In the genomic region with DNA sequence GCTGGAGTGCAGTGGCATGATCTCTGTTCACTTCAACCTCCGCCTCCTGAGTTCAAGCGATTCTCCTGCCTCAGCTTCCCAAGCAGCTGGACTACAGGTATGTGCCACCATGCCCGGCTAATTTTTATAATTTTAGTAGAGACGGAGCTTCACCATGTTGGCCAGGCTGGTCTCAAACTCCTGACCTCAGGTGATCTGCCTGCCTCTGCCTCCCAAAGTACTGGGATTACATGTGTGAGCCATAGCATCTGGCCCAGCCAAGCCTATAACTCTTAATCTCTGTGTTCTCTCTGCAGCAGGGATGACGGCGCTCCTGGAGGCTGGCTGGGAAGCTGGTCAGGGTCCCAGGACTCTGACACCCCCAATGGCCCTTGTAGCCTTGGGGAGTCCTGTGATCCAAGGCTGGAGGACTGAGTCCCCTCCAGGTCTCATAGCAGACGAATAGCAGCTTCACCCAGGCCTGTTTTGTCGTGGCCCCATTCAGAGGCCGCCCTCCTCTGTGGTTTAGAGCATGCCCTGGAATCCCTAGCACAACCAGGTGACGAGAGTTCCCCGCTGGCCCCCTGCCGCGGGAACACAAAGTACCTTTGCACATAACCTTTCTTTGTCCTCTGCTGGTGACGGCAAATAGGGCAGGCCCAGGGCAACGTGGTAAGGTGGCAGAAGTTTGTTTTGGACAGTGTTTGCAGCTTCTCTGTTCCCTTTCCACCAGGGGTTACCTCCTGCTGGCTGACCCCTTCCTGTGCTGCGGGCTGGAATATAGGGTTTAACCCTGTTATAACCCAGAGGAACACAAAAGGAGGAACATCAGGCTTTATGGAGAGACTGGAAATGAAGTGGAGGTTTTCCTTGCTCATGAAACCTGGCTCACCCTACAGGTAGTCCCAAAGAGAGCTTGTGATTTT, we compare ENCODE assay signal across 1 cellular context.
TF ChIP-seq lines count a peak whose summit lies in the region.

No MANE protein-coding gene starts in this region.

TF ChIP-seq in HepG2, 621 proteins besides CTCF, POLR2A, EP300 and RAD21 (continued from another document and continues in another):
- TF ChIP-seq MNT (IDR thresholded peaks at IDR 0.05) (peak; percentile 25; the same call in 1 of the 2 replicates), ZMAT3 (CRISPR knock-in tag; conservative IDR thresholded peaks at IDR 0.05) (peak; percentile 12; the same call in 1 of the 2 replicates), SP140L (CRISPR knock-in tag; IDR thresholded peaks at IDR 0.05; ENCODE audit: borderline replicate concordance) (no peak), THAP11 (CRISPR knock-in tag; IDR thresholded peaks at IDR 0.05) (peak; percentile 64), ZNF235 (CRISPR knock-in tag; IDR thresholded peaks at IDR 0.05; ENCODE audit: borderline replicate concordance) (0 out of 2 replicates have a peak, but pooled peaks have one; percentile 68), ZNF503 (CRISPR knock-in tag; IDR thresholded peaks at IDR 0.05) (0 out of 2 replicates have a peak, but pooled peaks have one; percentile 6), ZNF34 (CRISPR knock-in tag; IDR thresholded peaks at IDR 0.05; ENCODE audit: borderline replicate concordance) (no peak), GABPA (IDR thresholded peaks at IDR 0.05; ENCODE audit: low read depth, low read length) (no peak), GABPA (CRISPR knock-in tag; IDR thresholded peaks at IDR 0.05; ENCODE audit: low read depth) (no peak), ZNF775 (CRISPR knock-in tag; IDR thresholded peaks at IDR 0.05; ENCODE audit: borderline replicate concordance) (no peak), IRX3 (CRISPR knock-in tag; IDR thresholded peaks at IDR 0.05; ENCODE audit: borderline replicate concordance, low read depth) (no peak), ZNF556 (CRISPR knock-in tag; IDR thresholded peaks at IDR 0.05; ENCODE audit: borderline replicate concordance) (0 out of 2 replicates have a peak, but pooled peaks have one; percentile 73), HNRNPUL1 (IDR thresholded peaks at IDR 0.05; ENCODE audit: low read depth, low read length) (no peak), NAIF1 (CRISPR knock-in tag; IDR thresholded peaks at IDR 0.05; ENCODE audit: borderline replicate concordance) (peak; percentile 90; the same call in 1 of the 2 replicates), ZNF850 (CRISPR knock-in tag; conservative IDR thresholded peaks at IDR 0.05) (no peak), ZSCAN29 (CRISPR knock-in tag; conservative IDR thresholded peaks at IDR 0.05) (peak; percentile 80), ZNF530 (CRISPR knock-in tag; IDR thresholded peaks at IDR 0.05; ENCODE audit: low read depth) (no peak), TP53 (CRISPR knock-in tag; conservative IDR thresholded peaks at IDR 0.05) (no peak), FOXO1 (CRISPR knock-in tag; IDR thresholded peaks at IDR 0.05) (peak; percentile 80), DNMT1 (CRISPR knock-in tag; IDR thresholded peaks at IDR 0.05) (no peak; the same call in 1 of the 2 replicates), ADNP (CRISPR knock-in tag; IDR thresholded peaks at IDR 0.05) (no peak; the same call in none of the 2 replicates), ZNF781 (CRISPR knock-in tag; IDR thresholded peaks at IDR 0.05; ENCODE audit: borderline replicate concordance, not compliant biosample characterization) (no peak), KDM2A (CRISPR knock-in tag; IDR thresholded peaks at IDR 0.05; ENCODE audit: borderline replicate concordance, low read depth) (peak; percentile 83), SCMH1 (CRISPR knock-in tag; IDR thresholded peaks at IDR 0.05; ENCODE audit: borderline replicate concordance) (no peak), POLR2AphosphoS2 (IDR thresholded peaks at IDR 0.05; ENCODE audit: low read depth, low read length) (no peak), CCDC6 (CRISPR knock-in tag; IDR thresholded peaks at IDR 0.05) (peak; percentile 95), RARG (CRISPR knock-in tag; IDR thresholded peaks at IDR 0.05; ENCODE audit: low read depth) (0 out of 2 replicates have a peak, but pooled peaks have one; percentile 2), ZNF772 (CRISPR knock-in tag; IDR thresholded peaks at IDR 0.05) (peak; percentile 70; the same call in 1 of the 2 replicates), ZNF749 (CRISPR knock-in tag; IDR thresholded peaks at IDR 0.05; ENCODE audit: borderline replicate concordance) (0 out of 2 replicates have a peak, but pooled peaks have one; percentile 35), CENPT (CRISPR knock-in tag; IDR thresholded peaks at IDR 0.05; ENCODE audit: low read depth) (no peak), ZFAT (CRISPR knock-in tag; conservative IDR thresholded peaks at IDR 0.05) (no peak), MAF1 (CRISPR knock-in tag; IDR thresholded peaks at IDR 0.05; ENCODE audit: borderline replicate concordance) (no peak), ZFYVE20 (CRISPR knock-in tag; IDR thresholded peaks at IDR 0.05; ENCODE audit: borderline replicate concordance, low read depth) (0 out of 2 replicates have a peak, but pooled peaks have one; percentile 70), MAFK (conservative IDR thresholded peaks at IDR 0.05 in 1 of 2, IDR thresholded peaks at IDR 0.05 in 1 of 2; ENCODE audit: low read length in 2 of 2) (no peak), ZNF563 (CRISPR knock-in tag; IDR thresholded peaks at IDR 0.05) (peak; percentile 47)
- TF ChIP-seq, protein P1, sequence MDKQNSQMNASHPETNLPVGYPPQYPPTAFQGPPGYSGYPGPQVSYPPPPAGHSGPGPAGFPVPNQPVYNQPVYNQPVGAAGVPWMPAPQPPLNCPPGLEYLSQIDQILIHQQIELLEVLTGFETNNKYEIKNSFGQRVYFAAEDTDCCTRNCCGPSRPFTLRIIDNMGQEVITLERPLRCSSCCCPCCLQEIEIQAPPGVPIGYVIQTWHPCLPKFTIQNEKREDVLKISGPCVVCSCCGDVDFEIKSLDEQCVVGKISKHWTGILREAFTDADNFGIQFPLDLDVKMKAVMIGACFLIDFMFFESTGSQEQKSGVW (CRISPR knock-in tag; IDR thresholded peaks at IDR 0.05; ENCODE audit: borderline replicate concordance) = no peak
- TF ChIP-seq, protein P2, sequence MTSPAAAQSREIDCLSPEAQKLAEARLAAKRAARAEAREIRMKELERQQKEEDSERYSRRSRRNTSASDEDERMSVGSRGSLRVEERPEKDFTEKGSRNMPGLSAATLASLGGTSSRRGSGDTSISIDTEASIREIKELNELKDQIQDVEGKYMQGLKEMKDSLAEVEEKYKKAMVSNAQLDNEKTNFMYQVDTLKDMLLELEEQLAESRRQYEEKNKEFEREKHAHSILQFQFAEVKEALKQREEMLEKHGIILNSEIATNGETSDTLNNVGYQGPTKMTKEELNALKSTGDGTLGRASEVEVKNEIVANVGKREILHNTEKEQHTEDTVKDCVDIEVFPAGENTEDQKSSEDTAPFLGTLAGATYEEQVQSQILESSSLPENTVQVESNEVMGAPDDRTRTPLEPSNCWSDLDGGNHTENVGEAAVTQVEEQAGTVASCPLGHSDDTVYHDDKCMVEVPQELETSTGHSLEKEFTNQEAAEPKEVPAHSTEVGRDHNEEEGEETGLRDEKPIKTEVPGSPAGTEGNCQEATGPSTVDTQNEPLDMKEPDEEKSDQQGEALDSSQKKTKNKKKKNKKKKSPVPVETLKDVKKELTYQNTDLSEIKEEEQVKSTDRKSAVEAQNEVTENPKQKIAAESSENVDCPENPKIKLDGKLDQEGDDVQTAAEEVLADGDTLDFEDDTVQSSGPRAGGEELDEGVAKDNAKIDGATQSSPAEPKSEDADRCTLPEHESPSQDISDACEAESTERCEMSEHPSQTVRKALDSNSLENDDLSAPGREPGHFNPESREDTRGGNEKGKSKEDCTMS (CRISPR knock-in tag; conservative IDR thresholded peaks at IDR 0.05) = no peak
- TF ChIP-seq, protein P3, sequence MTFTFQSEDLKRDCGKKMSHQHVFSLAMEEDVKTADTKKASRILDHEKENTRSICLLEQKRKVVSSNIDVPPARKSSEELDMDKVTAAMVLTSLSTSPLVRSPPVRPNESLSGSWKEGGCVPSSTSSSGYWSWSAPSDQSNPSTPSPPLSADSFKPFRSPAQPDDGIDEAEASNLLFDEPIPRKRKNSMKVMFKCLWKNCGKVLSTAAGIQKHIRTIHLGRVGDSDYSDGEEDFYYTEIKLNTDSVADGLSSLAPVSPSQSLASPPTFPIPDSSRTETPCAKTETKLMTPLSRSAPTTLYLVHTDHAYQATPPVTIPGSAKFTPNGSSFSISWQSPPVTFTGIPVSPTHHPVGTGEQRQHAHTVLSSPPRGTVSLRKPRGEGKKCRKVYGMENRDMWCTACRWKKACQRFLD (CRISPR knock-in tag; IDR thresholded peaks at IDR 0.05; ENCODE audit: borderline replicate concordance) = peak; percentile 15; the same call in 1 of the 2 replicates
- TF ChIP-seq, protein P4, sequence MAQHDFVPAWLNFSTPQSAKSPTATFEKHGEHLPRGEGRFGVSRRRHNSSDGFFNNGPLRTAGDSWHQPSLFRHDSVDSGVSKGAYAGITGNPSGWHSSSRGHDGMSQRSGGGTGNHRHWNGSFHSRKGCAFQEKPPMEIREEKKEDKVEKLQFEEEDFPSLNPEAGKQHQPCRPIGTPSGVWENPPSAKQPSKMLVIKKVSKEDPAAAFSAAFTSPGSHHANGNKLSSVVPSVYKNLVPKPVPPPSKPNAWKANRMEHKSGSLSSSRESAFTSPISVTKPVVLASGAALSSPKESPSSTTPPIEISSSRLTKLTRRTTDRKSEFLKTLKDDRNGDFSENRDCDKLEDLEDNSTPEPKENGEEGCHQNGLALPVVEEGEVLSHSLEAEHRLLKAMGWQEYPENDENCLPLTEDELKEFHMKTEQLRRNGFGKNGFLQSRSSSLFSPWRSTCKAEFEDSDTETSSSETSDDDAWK (CRISPR knock-in tag; IDR thresholded peaks at IDR 0.05) = no peak
- TF ChIP-seq, protein P5, sequence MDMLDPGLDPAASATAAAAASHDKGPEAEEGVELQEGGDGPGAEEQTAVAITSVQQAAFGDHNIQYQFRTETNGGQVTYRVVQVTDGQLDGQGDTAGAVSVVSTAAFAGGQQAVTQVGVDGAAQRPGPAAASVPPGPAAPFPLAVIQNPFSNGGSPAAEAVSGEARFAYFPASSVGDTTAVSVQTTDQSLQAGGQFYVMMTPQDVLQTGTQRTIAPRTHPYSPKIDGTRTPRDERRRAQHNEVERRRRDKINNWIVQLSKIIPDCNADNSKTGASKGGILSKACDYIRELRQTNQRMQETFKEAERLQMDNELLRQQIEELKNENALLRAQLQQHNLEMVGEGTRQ (IDR thresholded peaks at IDR 0.05; ENCODE audit: low read depth, low read length) = no peak
- TF ChIP-seq, protein P5 (CRISPR knock-in tag; IDR thresholded peaks at IDR 0.05; ENCODE audit: borderline replicate concordance) = no peak
- TF ChIP-seq, protein P6, sequence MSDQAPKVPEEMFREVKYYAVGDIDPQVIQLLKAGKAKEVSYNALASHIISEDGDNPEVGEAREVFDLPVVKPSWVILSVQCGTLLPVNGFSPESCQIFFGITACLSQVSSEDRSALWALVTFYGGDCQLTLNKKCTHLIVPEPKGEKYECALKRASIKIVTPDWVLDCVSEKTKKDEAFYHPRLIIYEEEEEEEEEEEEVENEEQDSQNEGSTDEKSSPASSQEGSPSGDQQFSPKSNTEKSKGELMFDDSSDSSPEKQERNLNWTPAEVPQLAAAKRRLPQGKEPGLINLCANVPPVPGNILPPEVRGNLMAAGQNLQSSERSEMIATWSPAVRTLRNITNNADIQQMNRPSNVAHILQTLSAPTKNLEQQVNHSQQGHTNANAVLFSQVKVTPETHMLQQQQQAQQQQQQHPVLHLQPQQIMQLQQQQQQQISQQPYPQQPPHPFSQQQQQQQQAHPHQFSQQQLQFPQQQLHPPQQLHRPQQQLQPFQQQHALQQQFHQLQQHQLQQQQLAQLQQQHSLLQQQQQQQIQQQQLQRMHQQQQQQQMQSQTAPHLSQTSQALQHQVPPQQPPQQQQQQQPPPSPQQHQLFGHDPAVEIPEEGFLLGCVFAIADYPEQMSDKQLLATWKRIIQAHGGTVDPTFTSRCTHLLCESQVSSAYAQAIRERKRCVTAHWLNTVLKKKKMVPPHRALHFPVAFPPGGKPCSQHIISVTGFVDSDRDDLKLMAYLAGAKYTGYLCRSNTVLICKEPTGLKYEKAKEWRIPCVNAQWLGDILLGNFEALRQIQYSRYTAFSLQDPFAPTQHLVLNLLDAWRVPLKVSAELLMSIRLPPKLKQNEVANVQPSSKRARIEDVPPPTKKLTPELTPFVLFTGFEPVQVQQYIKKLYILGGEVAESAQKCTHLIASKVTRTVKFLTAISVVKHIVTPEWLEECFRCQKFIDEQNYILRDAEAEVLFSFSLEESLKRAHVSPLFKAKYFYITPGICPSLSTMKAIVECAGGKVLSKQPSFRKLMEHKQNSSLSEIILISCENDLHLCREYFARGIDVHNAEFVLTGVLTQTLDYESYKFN (CRISPR knock-in tag; conservative IDR thresholded peaks at IDR 0.05) = peak; percentile 77
- TF ChIP-seq, protein P7, sequence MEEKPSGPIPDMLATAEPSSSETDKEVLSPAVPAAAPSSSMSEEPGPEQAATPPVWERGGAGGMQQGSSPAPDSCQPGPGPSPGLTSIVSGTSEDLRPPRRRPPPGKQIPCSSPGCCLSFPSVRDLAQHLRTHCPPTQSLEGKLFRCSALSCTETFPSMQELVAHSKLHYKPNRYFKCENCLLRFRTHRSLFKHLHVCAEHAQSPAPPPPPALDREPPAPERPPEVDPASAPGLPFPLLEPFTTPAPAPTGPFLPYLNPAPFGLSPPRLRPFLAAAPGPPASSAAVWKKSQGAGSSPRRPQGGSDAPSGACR (CRISPR knock-in tag; IDR thresholded peaks at IDR 0.05) = no peak; the same call in 1 of the 2 replicates
